1 cellular context compared by ENCODE assay signal in the genomic region with DNA sequence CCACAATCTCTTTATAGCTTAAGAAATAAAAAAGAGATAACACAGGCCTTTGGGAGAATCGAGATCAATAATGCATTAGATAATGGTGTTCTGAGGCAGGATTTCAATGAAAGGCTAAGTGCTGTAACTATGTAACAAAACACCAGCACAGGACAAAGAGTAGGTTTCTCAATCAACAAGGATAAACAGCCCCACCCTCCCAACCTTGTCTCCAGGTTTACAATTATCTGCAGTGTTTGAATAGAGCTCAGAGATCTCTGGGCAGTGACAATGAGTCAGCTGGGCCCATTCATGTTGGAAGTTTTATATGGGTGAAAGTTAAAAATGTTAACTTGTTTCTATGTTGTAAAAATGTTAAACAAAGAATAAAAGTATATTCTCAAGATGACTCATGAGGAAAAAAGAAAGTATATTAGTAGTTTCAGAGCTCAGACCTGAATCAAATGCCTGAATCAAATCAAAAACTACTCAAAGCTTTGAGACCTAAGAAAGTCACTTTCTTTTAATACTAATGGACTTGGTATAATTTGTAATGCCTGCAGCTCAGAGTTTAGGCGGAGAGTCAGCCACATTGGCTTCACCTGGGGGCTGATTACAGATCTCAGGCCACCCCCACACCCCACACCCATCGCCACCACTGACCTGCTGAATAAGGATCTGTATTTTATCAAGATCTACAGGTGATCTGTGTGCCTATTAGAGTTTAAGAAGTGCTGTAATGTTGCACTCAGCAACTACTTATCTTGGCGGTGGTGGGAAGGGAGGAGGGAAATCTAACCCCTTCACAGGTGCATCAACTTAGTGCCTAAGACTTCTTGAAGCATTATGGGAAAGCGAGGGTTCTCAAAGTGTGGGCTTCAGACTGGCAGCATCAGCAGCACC.
TF ChIP-seq lines count a peak whose summit lies in the region.

No MANE protein-coding gene starts in this region.

TF ChIP-seq in HepG2, 621 proteins besides CTCF, POLR2A, EP300 and RAD21 (continued from another document and continues in another):
- TF ChIP-seq, protein P1, sequence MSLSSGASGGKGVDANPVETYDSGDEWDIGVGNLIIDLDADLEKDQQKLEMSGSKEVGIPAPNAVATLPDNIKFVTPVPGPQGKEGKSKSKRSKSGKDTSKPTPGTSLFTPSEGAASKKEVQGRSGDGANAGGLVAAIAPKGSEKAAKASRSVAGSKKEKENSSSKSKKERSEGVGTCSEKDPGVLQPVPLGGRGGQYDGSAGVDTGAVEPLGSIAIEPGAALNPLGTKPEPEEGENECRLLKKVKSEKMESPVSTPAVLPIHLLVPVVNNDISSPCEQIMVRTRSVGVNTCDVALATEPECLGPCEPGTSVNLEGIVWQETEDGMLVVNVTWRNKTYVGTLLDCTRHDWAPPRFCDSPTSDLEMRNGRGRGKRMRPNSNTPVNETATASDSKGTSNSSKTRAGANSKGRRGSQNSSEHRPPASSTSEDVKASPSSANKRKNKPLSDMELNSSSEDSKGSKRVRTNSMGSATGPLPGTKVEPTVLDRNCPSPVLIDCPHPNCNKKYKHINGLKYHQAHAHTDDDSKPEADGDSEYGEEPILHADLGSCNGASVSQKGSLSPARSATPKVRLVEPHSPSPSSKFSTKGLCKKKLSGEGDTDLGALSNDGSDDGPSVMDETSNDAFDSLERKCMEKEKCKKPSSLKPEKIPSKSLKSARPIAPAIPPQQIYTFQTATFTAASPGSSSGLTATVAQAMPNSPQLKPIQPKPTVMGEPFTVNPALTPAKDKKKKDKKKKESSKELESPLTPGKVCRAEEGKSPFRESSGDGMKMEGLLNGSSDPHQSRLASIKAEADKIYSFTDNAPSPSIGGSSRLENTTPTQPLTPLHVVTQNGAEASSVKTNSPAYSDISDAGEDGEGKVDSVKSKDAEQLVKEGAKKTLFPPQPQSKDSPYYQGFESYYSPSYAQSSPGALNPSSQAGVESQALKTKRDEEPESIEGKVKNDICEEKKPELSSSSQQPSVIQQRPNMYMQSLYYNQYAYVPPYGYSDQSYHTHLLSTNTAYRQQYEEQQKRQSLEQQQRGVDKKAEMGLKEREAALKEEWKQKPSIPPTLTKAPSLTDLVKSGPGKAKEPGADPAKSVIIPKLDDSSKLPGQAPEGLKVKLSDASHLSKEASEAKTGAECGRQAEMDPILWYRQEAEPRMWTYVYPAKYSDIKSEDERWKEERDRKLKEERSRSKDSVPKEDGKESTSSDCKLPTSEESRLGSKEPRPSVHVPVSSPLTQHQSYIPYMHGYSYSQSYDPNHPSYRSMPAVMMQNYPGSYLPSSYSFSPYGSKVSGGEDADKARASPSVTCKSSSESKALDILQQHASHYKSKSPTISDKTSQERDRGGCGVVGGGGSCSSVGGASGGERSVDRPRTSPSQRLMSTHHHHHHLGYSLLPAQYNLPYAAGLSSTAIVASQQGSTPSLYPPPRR (CRISPR knock-in tag; IDR thresholded peaks at IDR 0.05; ENCODE audit: borderline replicate concordance): peak; percentile 73; the same call in 1 of the 2 replicates
- TF ChIP-seq, protein P2, sequence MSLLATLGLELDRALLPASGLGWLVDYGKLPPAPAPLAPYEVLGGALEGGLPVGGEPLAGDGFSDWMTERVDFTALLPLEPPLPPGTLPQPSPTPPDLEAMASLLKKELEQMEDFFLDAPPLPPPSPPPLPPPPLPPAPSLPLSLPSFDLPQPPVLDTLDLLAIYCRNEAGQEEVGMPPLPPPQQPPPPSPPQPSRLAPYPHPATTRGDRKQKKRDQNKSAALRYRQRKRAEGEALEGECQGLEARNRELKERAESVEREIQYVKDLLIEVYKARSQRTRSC (CRISPR knock-in tag; IDR thresholded peaks at IDR 0.05; ENCODE audit: low read depth): no peak
- no peak for TF ChIP-seq ZNF781 (CRISPR knock-in tag; IDR thresholded peaks at IDR 0.05; ENCODE audit: borderline replicate concordance, not compliant biosample characterization)
- TF ChIP-seq ZNF3 (CRISPR knock-in tag; IDR thresholded peaks at IDR 0.05): no peak
- TF ChIP-seq ZNF776 (CRISPR knock-in tag; IDR thresholded peaks at IDR 0.05): no peak
- TF ChIP-seq, protein P3, sequence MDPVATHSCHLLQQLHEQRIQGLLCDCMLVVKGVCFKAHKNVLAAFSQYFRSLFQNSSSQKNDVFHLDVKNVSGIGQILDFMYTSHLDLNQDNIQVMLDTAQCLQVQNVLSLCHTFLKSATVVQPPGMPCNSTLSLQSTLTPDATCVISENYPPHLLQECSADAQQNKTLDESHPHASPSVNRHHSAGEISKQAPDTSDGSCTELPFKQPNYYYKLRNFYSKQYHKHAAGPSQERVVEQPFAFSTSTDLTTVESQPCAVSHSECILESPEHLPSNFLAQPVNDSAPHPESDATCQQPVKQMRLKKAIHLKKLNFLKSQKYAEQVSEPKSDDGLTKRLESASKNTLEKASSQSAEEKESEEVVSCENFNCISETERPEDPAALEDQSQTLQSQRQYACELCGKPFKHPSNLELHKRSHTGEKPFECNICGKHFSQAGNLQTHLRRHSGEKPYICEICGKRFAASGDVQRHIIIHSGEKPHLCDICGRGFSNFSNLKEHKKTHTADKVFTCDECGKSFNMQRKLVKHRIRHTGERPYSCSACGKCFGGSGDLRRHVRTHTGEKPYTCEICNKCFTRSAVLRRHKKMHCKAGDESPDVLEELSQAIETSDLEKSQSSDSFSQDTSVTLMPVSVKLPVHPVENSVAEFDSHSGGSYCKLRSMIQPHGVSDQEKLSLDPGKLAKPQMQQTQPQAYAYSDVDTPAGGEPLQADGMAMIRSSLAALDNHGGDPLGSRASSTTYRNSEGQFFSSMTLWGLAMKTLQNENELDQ (CRISPR knock-in tag; IDR thresholded peaks at IDR 0.05; ENCODE audit: borderline replicate concordance): no peak
- 0 out of 2 replicates have a peak, but pooled peaks have one; percentile 7 for TF ChIP-seq STAG1 (CRISPR knock-in tag; IDR thresholded peaks at IDR 0.05)
- no peak for TF ChIP-seq ZBTB1 (CRISPR knock-in tag; IDR thresholded peaks at IDR 0.05; ENCODE audit: borderline replicate concordance)
- TF ChIP-seq, protein P4, sequence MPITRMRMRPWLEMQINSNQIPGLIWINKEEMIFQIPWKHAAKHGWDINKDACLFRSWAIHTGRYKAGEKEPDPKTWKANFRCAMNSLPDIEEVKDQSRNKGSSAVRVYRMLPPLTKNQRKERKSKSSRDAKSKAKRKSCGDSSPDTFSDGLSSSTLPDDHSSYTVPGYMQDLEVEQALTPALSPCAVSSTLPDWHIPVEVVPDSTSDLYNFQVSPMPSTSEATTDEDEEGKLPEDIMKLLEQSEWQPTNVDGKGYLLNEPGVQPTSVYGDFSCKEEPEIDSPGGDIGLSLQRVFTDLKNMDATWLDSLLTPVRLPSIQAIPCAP (CRISPR knock-in tag; IDR thresholded peaks at IDR 0.05; ENCODE audit: low read depth): no peak
- TF ChIP-seq ZNF607 (CRISPR knock-in tag; IDR thresholded peaks at IDR 0.05; ENCODE audit: borderline replicate concordance): peak; percentile 38; the same call in 1 of the 2 replicates
- TF ChIP-seq, protein P5, sequence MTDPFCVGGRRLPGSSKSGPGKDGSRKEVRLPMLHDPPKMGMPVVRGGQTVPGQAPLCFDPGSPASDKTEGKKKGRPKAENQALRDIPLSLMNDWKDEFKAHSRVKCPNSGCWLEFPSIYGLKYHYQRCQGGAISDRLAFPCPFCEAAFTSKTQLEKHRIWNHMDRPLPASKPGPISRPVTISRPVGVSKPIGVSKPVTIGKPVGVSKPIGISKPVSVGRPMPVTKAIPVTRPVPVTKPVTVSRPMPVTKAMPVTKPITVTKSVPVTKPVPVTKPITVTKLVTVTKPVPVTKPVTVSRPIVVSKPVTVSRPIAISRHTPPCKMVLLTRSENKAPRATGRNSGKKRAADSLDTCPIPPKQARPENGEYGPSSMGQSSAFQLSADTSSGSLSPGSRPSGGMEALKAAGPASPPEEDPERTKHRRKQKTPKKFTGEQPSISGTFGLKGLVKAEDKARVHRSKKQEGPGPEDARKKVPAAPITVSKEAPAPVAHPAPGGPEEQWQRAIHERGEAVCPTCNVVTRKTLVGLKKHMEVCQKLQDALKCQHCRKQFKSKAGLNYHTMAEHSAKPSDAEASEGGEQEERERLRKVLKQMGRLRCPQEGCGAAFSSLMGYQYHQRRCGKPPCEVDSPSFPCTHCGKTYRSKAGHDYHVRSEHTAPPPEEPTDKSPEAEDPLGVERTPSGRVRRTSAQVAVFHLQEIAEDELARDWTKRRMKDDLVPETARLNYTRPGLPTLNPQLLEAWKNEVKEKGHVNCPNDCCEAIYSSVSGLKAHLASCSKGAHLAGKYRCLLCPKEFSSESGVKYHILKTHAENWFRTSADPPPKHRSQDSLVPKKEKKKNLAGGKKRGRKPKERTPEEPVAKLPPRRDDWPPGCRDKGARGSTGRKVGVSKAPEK (CRISPR knock-in tag; IDR thresholded peaks at IDR 0.05; ENCODE audit: borderline replicate concordance): no peak
- peak; percentile 95 for TF ChIP-seq CEBPB (IDR thresholded peaks at IDR 0.05; ENCODE audit: borderline replicate concordance, low read depth, low read length)
- TF ChIP-seq PCBP1 (IDR thresholded peaks at IDR 0.05; ENCODE audit: borderline replicate concordance, low read depth, low read length): no peak
- TF ChIP-seq NFYC (CRISPR knock-in tag; IDR thresholded peaks at IDR 0.05): no peak
- TF ChIP-seq, protein P6, sequence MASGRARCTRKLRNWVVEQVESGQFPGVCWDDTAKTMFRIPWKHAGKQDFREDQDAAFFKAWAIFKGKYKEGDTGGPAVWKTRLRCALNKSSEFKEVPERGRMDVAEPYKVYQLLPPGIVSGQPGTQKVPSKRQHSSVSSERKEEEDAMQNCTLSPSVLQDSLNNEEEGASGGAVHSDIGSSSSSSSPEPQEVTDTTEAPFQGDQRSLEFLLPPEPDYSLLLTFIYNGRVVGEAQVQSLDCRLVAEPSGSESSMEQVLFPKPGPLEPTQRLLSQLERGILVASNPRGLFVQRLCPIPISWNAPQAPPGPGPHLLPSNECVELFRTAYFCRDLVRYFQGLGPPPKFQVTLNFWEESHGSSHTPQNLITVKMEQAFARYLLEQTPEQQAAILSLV (CRISPR knock-in tag; IDR thresholded peaks at IDR 0.05; ENCODE audit: borderline replicate concordance): no peak
- TF ChIP-seq AGO2 (optimal IDR thresholded peaks at IDR 0.05; ENCODE audit: low read depth, low read length): no peak
- TF ChIP-seq PRMT3 (CRISPR knock-in tag; IDR thresholded peaks at IDR 0.05; ENCODE audit: borderline replicate concordance, low read depth): no peak
- TF ChIP-seq ZNF441 (CRISPR knock-in tag; IDR thresholded peaks at IDR 0.05; ENCODE audit: borderline replicate concordance): no peak
- TF ChIP-seq FLYWCH1 (CRISPR knock-in tag; IDR thresholded peaks at IDR 0.05): no peak
- TF ChIP-seq, protein P7, sequence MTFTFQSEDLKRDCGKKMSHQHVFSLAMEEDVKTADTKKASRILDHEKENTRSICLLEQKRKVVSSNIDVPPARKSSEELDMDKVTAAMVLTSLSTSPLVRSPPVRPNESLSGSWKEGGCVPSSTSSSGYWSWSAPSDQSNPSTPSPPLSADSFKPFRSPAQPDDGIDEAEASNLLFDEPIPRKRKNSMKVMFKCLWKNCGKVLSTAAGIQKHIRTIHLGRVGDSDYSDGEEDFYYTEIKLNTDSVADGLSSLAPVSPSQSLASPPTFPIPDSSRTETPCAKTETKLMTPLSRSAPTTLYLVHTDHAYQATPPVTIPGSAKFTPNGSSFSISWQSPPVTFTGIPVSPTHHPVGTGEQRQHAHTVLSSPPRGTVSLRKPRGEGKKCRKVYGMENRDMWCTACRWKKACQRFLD (CRISPR knock-in tag; IDR thresholded peaks at IDR 0.05; ENCODE audit: borderline replicate concordance): no peak
- no peak for TF ChIP-seq ZNF260 (CRISPR knock-in tag; IDR thresholded peaks at IDR 0.05; ENCODE audit: borderline replicate concordance, low read depth)
- TF ChIP-seq EZH2 (conservative IDR thresholded peaks at IDR 0.05; ENCODE audit: low read depth, low read length): no peak
- TF ChIP-seq, protein P8, sequence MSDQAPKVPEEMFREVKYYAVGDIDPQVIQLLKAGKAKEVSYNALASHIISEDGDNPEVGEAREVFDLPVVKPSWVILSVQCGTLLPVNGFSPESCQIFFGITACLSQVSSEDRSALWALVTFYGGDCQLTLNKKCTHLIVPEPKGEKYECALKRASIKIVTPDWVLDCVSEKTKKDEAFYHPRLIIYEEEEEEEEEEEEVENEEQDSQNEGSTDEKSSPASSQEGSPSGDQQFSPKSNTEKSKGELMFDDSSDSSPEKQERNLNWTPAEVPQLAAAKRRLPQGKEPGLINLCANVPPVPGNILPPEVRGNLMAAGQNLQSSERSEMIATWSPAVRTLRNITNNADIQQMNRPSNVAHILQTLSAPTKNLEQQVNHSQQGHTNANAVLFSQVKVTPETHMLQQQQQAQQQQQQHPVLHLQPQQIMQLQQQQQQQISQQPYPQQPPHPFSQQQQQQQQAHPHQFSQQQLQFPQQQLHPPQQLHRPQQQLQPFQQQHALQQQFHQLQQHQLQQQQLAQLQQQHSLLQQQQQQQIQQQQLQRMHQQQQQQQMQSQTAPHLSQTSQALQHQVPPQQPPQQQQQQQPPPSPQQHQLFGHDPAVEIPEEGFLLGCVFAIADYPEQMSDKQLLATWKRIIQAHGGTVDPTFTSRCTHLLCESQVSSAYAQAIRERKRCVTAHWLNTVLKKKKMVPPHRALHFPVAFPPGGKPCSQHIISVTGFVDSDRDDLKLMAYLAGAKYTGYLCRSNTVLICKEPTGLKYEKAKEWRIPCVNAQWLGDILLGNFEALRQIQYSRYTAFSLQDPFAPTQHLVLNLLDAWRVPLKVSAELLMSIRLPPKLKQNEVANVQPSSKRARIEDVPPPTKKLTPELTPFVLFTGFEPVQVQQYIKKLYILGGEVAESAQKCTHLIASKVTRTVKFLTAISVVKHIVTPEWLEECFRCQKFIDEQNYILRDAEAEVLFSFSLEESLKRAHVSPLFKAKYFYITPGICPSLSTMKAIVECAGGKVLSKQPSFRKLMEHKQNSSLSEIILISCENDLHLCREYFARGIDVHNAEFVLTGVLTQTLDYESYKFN (CRISPR knock-in tag; conservative IDR thresholded peaks at IDR 0.05): peak; percentile 94
- TF ChIP-seq ZNF672 (CRISPR knock-in tag; IDR thresholded peaks at IDR 0.05): no peak
- TF ChIP-seq CREM (IDR thresholded peaks at IDR 0.05): peak; percentile 87
- TF ChIP-seq CREM (CRISPR knock-in tag; IDR thresholded peaks at IDR 0.05): no peak
- TF ChIP-seq, protein P9, sequence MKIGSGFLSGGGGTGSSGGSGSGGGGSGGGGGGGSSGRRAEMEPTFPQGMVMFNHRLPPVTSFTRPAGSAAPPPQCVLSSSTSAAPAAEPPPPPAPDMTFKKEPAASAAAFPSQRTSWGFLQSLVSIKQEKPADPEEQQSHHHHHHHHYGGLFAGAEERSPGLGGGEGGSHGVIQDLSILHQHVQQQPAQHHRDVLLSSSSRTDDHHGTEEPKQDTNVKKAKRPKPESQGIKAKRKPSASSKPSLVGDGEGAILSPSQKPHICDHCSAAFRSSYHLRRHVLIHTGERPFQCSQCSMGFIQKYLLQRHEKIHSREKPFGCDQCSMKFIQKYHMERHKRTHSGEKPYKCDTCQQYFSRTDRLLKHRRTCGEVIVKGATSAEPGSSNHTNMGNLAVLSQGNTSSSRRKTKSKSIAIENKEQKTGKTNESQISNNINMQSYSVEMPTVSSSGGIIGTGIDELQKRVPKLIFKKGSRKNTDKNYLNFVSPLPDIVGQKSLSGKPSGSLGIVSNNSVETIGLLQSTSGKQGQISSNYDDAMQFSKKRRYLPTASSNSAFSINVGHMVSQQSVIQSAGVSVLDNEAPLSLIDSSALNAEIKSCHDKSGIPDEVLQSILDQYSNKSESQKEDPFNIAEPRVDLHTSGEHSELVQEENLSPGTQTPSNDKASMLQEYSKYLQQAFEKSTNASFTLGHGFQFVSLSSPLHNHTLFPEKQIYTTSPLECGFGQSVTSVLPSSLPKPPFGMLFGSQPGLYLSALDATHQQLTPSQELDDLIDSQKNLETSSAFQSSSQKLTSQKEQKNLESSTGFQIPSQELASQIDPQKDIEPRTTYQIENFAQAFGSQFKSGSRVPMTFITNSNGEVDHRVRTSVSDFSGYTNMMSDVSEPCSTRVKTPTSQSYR (CRISPR knock-in tag; IDR thresholded peaks at IDR 0.05; ENCODE audit: borderline replicate concordance): peak; percentile 41; the same call in 1 of the 2 replicates
- TF ChIP-seq FOXA3 (CRISPR knock-in tag; IDR thresholded peaks at IDR 0.05): peak; percentile 98
- no peak for TF ChIP-seq ZNF619 (CRISPR knock-in tag; IDR thresholded peaks at IDR 0.05)
- no peak for TF ChIP-seq SMYD3 (CRISPR knock-in tag; IDR thresholded peaks at IDR 0.05)
- TF ChIP-seq HNRNPK (IDR thresholded peaks at IDR 0.05; ENCODE audit: low read depth, low read length, poor library complexity, severe bottlenecking): no peak
